11 cellular contexts compared by ENCODE assay signal in genomic region chr1:54299037-54299436, GRCh38.
DNase-seq lines count a peak whose midpoint lies in the region; ATAC-seq and TF ChIP-seq lines count a peak whose summit lies in the region.
"Had no signal": no experiment of that assay in that cellular context is flagged by ENCODE, and none has a peak within 500 bp of the region (broad histone marks: within the 10 kb centered on the region; RNA-seq: fewer than 3 reads in every experiment).

No MANE protein-coding gene starts in this region.

- no peaks in the 10 kb centered on the region for H3K9me3 Mint-ChIP-seq in activated naive CD8-positive, alpha-beta T cell (ENCODE audit: low read depth)
- H3K9me3 Mint-ChIP-seq in activated naive CD8-positive, alpha-beta T cell treated with anti-CD3 and anti-CD28 coated beads for 36 hours: no peaks in the 10 kb centered on the region
- H3K9me3 Mint-ChIP-seq in natural killer cell treated with Interleukin-12 subunit alpha and Interleukin-12 subunit beta and Interleukin-15 and Interleukin-18, amount 100 ng/mL, for 72 hours: no peaks in the 10 kb centered on the region

- H3K36me3 Mint-ChIP-seq in activated naive CD8-positive, alpha-beta T cell: peaks cover 4% of the 10 kb centered on the region
- peaks cover 2% of the 10 kb centered on the region for H3K36me3 Mint-ChIP-seq in activated naive CD8-positive, alpha-beta T cell treated with anti-CD3 and anti-CD28 coated beads for 36 hours
- no peaks in the 10 kb centered on the region for H3K36me3 Mint-ChIP-seq in natural killer cell treated with Interleukin-12 subunit alpha and Interleukin-12 subunit beta and Interleukin-15 and Interleukin-18, amount 100 ng/mL, for 72 hours

- ATAC-seq in natural killer cell treated with Interleukin-12 subunit alpha and Interleukin-12 subunit beta and Interleukin-15 and Interleukin-18, amount 100 ng/mL, for 72 hours: no peak

- no peaks in the 10 kb centered on the region for H3K36me3 ChIP-seq in uterus

- no peak overlapping the region for H3K4me3 ChIP-seq in uterus

- peaks cover 89% of the 10 kb centered on the region for H3K4me1 Mint-ChIP-seq in activated naive CD8-positive, alpha-beta T cell (ENCODE audit: low read depth)
- peaks cover 73% of the 10 kb centered on the region for H3K4me1 Mint-ChIP-seq in activated naive CD8-positive, alpha-beta T cell treated with anti-CD3 and anti-CD28 coated beads for 36 hours
- peaks cover 65 to 87% of the 10 kb centered on the region in 2 donors for H3K4me1 Mint-ChIP-seq in natural killer cell treated with Interleukin-12 subunit alpha and Interleukin-12 subunit beta and Interleukin-15 and Interleukin-18, amount 100 ng/mL, for 72 hours (ENCODE audit: low read depth in 2 of 2)

- peak overlapping the region; percentile 61 for H3K27ac Mint-ChIP-seq in activated naive CD8-positive, alpha-beta T cell
- no peak overlapping the region for H3K27ac Mint-ChIP-seq in activated naive CD8-positive, alpha-beta T cell treated with anti-CD3 and anti-CD28 coated beads for 36 hours
- peak overlapping the region; percentile 5 to 46 for H3K27ac Mint-ChIP-seq in natural killer cell treated with Interleukin-12 subunit alpha and Interleukin-12 subunit beta and Interleukin-15 and Interleukin-18, amount 100 ng/mL, for 72 hours

- peak overlapping the region; percentile 8 for H3K4me3 Mint-ChIP-seq in activated naive CD8-positive, alpha-beta T cell
- no peak overlapping the region for H3K4me3 Mint-ChIP-seq in activated naive CD8-positive, alpha-beta T cell treated with anti-CD3 and anti-CD28 coated beads for 36 hours
- no peak overlapping the region for H3K4me3 Mint-ChIP-seq in natural killer cell treated with Interleukin-12 subunit alpha and Interleukin-12 subunit beta and Interleukin-15 and Interleukin-18, amount 100 ng/mL, for 72 hours

- intact Hi-C loops in uterus (cut with DNase I; ENCODE audit: low total_unique reads): no loop called here

- no peaks in the 10 kb centered on the region for H3K9me3 ChIP-seq in uterus

- H3K27ac ChIP-seq in uterus: peak overlapping the region; percentile 71 to 72

- no peak for TF ChIP-seq POLR2A in uterus (IDR thresholded peaks at IDR 0.05)

- H3K27me3 ChIP-seq in uterus: no peaks in the 10 kb centered on the region

- DNase-seq in activated naive CD8-positive, alpha-beta T cell treated with anti-CD3 and anti-CD28 coated beads for 36 hours: no peak
- DNase-seq in fibroblast of gingiva (ENCODE audit: low read depth) (peak; percentile 66), uterus (peak in 1 of 2 donors; percentile 62), NCI-H128 (lab: John Stamatoyannopoulos, UW; ENCODE audit: unreplicated experiment) (no peak), GM10266 (ENCODE audit: extremely low spot score) (no peak), NCI-H2196 (lab: John Stamatoyannopoulos, UW; ENCODE audit: unreplicated experiment) (no peak)
- DNase-seq in natural killer cell treated with Interleukin-12 subunit alpha and Interleukin-12 subunit beta and Interleukin-15 and Interleukin-18, amount 100 ng/mL, for 72 hours (ENCODE audit: low spot score): no peak
- DNase-seq: activated T-cell treated with anti-CD3 and anti-CD28 coated beads, Interleukin-2, amount 50 U/mL, for 1 hour; cerebellar nuclear complex; posterior cingulate gyrus had no signal

- peaks cover 0 to 12% of the 10 kb centered on the region in 2 donors for H3K4me1 ChIP-seq in uterus

- TF ChIP-seq CTCF in uterus (IDR thresholded peaks at IDR 0.05): no peak
- no peak for TF ChIP-seq CTCF in GM10266 (IDR thresholded peaks at IDR 0.05; ENCODE audit: control insufficient read depth, insufficient read depth, low read depth, missing control alignments)

- H3K27me3 Mint-ChIP-seq in activated naive CD8-positive, alpha-beta T cell: no peaks in the 10 kb centered on the region
- no peaks in the 10 kb centered on the region for H3K27me3 Mint-ChIP-seq in activated naive CD8-positive, alpha-beta T cell treated with anti-CD3 and anti-CD28 coated beads for 36 hours
- no peaks in the 10 kb centered on the region for H3K27me3 Mint-ChIP-seq in natural killer cell treated with Interleukin-12 subunit alpha and Interleukin-12 subunit beta and Interleukin-15 and Interleukin-18, amount 100 ng/mL, for 72 hours
